In the genomic region with DNA sequence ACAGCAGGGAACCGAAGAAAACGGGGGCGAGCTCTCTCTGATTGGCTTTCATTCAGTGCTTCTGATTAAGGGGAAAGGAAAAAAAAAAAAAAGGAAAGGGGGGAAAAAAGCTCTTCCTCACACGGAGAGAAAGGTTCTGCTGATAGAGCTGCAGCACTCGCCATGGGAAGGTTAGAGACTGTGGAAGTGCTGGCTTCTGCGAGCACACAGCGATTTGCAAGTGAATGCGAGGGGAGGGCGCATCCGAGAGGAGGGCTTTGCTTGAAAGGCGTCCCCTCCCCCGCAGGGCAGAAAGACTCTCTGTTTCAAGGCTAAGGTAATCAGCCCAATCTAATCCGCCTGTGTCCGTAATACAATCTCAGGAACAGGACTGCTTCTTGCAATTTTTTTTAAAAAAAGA, we compare ENCODE assay signal across 9 cellular contexts. TPM values are rescaled to one million over a fixed set of nuclear protein-coding genes. Genes with fewer than 3 reads are reported as not detected.
DNase-seq lines count a peak whose midpoint lies in the region; ATAC-seq and TF ChIP-seq lines count a peak whose summit lies in the region.
"Had no signal": no experiment of that assay in that cellular context is flagged by ENCODE, and none has a peak within 500 bp of the region (broad histone marks: within the 10 kb centered on the region; RNA-seq: fewer than 3 reads in every experiment).

TSS of gene CDH10 (minus strand) at position 222 of the 400 bp plus-strand sequence. CDS start 51,488 bp downstream, outside the sequence.

- peak; percentile 29 for DNase-seq in ACHN
- peak; percentile 24 for DNase-seq in NCI-H1436 treated with DMSO at 0.1 percent for 48 hours (lab: John Stamatoyannopoulos, UW)
- peak; percentile 26 for DNase-seq in MCF 10A (ENCODE audit: unreplicated experiment)
- no peak for DNase-seq in SKM-1 (lab: John Stamatoyannopoulos, UW; ENCODE audit: unreplicated experiment)
- DNase-seq in stimulated activated CD4-positive, alpha-beta T cell treated with anti-CD3 and anti-CD28 coated beads, Interleukin-1b, Interleukin-23, amount 100 ng/mL, for 48 hours = no peak
- DNase-seq in NCI-H446 treated with DMSO at 0.1 percent for 48 hours (lab: John Stamatoyannopoulos, UW) = no peak
- DNase-seq: activated naive CD8-positive, alpha-beta T cell treated with anti-CD3 and anti-CD28 coated beads, Interleukin-2, amount 10 ng/mL, durations not matched to agents 7 days and 5 days had no signal

- CTCF ChIA-PET in MCF 10A (lab: Yijun Ruan, JAX) = interaction anchor here (0.7 to 0.9 kb wide), 2 partner anchors 8 to 1506 kb away, joined by 3 to 4 read pairs; no protein-coding TSS in a partner anchor

- H3K36me3 Mint-ChIP-seq in MCF 10A (ENCODE audit: insufficient read depth, unreplicated experiment) = no peaks in the 10 kb centered on the region
- H3K36me3 Mint-ChIP-seq: activated naive CD8-positive, alpha-beta T cell treated with anti-CD3 and anti-CD28 coated beads, Interleukin-2, amount 10 ng/mL, durations not matched to agents 7 days and 5 days had no signal

- H3K4me3 Mint-ChIP-seq in MCF 10A (ENCODE audit: unreplicated experiment) = peak within 1 kb of the TSS; percentile 85
- H3K4me3 Mint-ChIP-seq: activated naive CD8-positive, alpha-beta T cell treated with anti-CD3 and anti-CD28 coated beads, Interleukin-2, amount 10 ng/mL, durations not matched to agents 7 days and 5 days had no signal

- no peaks in the 10 kb centered on the region for H3K27me3 Mint-ChIP-seq in MCF 10A (ENCODE audit: insufficient read depth, unreplicated experiment)
- H3K27me3 Mint-ChIP-seq: activated naive CD8-positive, alpha-beta T cell treated with anti-CD3 and anti-CD28 coated beads, Interleukin-2, amount 10 ng/mL, durations not matched to agents 7 days and 5 days had no signal

- peaks cover 26% of the 10 kb centered on the region for H3K4me1 Mint-ChIP-seq in MCF 10A (ENCODE audit: insufficient read depth, unreplicated experiment)
- H3K4me1 Mint-ChIP-seq: activated naive CD8-positive, alpha-beta T cell treated with anti-CD3 and anti-CD28 coated beads, Interleukin-2, amount 10 ng/mL, durations not matched to agents 7 days and 5 days had no signal

- TF ChIP-seq CTCF in MCF 10A (IDR thresholded peaks at IDR 0.05; ENCODE audit: unreplicated experiment) = no peak

- in situ Hi-C loops in ACHN (cut with HindIII; ENCODE audit: low pct_ligation_motif_present, low pct_unique_long_range_greater_than_20kb, low sequenced_read_pairs) = no loop called here

- intact Hi-C loops in MCF 10A (cut with micrococcal nuclease) = loop anchor here (5.0 kb wide), 1 partner anchor 1683 kb away; no protein-coding TSS in a partner anchor

- H3K27me3 ChIP-seq in layer of hippocampus (ENCODE audit: control insufficient read depth, insufficient read depth, low read length) = no peaks in the 10 kb centered on the region

- POLR2A ChIA-PET in MCF 10A (lab: Yijun Ruan, JAX) = interaction anchor here (0.6 to 1.1 kb wide), 3 partner anchors 144 to 197 kb away, joined by 3 read pairs; no protein-coding TSS in a partner anchor

- peak within 1 kb of the TSS; percentile 66 for H3K27ac Mint-ChIP-seq in MCF 10A (ENCODE audit: low read depth, unreplicated experiment)
- H3K27ac Mint-ChIP-seq: activated naive CD8-positive, alpha-beta T cell treated with anti-CD3 and anti-CD28 coated beads, Interleukin-2, amount 10 ng/mL, durations not matched to agents 7 days and 5 days had no signal

- H3K9me3 Mint-ChIP-seq in MCF 10A (ENCODE audit: unreplicated experiment) = no peaks in the 10 kb centered on the region

- no TSS peak for BruUV-seq in MCF 10A (replicated peaks; lab: Mats Ljungman, UMichigan)

- no peak for ATAC-seq in HG02981 (IDR thresholded peaks at IDR 0.05; ENCODE audit: unreplicated experiment)

- peak within 1 kb of the TSS; percentile 15 for H3K27ac ChIP-seq in layer of hippocampus (ENCODE audit: low read depth, low read length)

RNA-seq across cellular contexts. Expression of gene CDH10, which starts in this region (rescaled TPM):
- total RNA-seq in MCF 10A (2022) = 0.33 and 0.39 TPM in 2 replicates
- total RNA-seq: activated naive CD8-positive, alpha-beta T cell treated with anti-CD3 and anti-CD28 coated beads, Interleukin-2, amount 10 ng/mL, durations not matched to agents 7 days and 5 days had no signal

Comparison
In these comparisons a context has a peak if more than half of its experiments do, and no peak if none do; other contexts are left out.
1. Peak in DNase-seq in MCF 10A; RNA of the gene not detected or under 1 TPM.
2. DNase-seq: peak in ACHN (single experiment) and NCI-H1436 treated with DMSO at 0.1 percent for 48 hours (single experiment); none in SKM-1 (single experiment), stimulated activated CD4-positive, alpha-beta T cell treated with anti-CD3 and anti-CD28 coated beads, Interleukin-1b, Interleukin-23, amount 100 ng/mL, for 48 hours (single experiment) and NCI-H446 treated with DMSO at 0.1 percent for 48 hours (single experiment).